8 cellular contexts compared by ENCODE assay signal in the genomic region with DNA sequence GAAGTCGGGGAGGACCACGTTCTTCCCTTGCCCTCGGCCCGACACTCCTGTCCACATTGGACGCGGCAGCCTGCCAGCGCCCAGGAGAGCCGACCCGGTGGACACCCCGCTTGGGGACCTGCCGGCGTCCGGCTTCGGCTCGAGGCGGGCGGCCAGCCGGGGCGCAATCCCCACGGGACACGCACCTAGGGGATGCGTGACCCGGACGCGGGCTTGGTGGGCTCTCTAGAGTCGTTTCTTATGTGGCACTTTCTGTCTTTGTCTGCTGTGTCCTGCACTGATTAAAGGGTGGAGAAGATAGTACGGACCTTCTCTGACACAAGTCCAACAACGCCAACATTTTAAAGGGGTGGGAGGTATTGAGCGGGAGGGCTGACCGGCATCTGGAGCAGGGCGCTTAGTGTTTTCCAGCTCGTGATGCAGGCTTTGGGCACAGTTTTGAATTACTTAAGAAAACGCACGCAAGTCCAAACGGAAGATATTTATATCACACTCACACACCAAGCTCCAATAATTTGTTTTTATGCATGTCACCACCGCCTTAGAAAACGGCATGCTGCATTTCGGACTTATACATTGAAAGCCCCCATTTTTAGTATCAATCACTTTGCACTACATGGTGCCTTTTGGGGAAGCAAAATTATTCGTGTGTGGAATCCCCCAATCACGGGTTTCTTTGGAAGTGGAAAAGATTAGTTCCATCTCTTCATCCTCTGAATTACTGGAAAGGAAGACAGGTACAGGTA. TPM values are rescaled to one million over a fixed set of nuclear protein-coding genes. Genes with fewer than 3 reads are reported as not detected.
DNase-seq lines count a peak whose midpoint lies in the region; ATAC-seq, FAIRE-seq and TF ChIP-seq lines count a peak whose summit lies in the region.

No MANE protein-coding gene starts in this region.

- DNase-seq in COLO668 (lab: John Stamatoyannopoulos, UW; ENCODE audit: unreplicated experiment) = peak; percentile 53
- DNase-seq in astrocyte (ENCODE audit: low read depth) = peak; percentile 16
- no peak for DNase-seq in kidney epithelial cell (ENCODE audit: low read depth)
- no peak for DNase-seq in stomach
- no peak for DNase-seq in middle frontal gyrus (ENCODE audit: extremely low spot score, low spot score)
- no peak for DNase-seq in GM10248 (ENCODE audit: extremely low spot score)

- H3K27me3 Mint-ChIP-seq in astrocyte (ENCODE audit: low read depth, unreplicated experiment) = peaks cover 76% of the 10 kb centered on the region

- peak overlapping the region; percentile 87 for H2AFZ ChIP-seq in astrocyte (ENCODE audit: low read depth, low read length)

- TF ChIP-seq EP300 in stomach (IDR thresholded peaks at IDR 0.05) = no peak

- peaks cover 4% of the 10 kb centered on the region for H3K36me3 Mint-ChIP-seq in astrocyte (ENCODE audit: low read depth, unreplicated experiment)

- peak overlapping the region; percentile 48 for H3K27ac Mint-ChIP-seq in astrocyte (ENCODE audit: unreplicated experiment)

- peaks cover 20% of the 10 kb centered on the region for H3K4me1 ChIP-seq in HUES64 (ENCODE audit: insufficient read depth, low read length)
- peaks cover 11% of the 10 kb centered on the region for H3K4me1 ChIP-seq in astrocyte (ENCODE audit: insufficient read depth, low read length)
- H3K4me1 ChIP-seq in stomach = peaks cover 10 to 34% (median 25%) of the 10 kb centered on the region in 4 donors

- peak overlapping the region; percentile 90 for H3K4me2 ChIP-seq in astrocyte (ENCODE audit: low read length)

- H3K36me3 ChIP-seq in HUES64 (ENCODE audit: insufficient read depth, low read length) = no peaks in the 10 kb centered on the region
- no peaks in the 10 kb centered on the region for H3K36me3 ChIP-seq in astrocyte (ENCODE audit: insufficient read depth, low read length)
- H3K36me3 ChIP-seq in kidney epithelial cell (ENCODE audit: control insufficient read depth, insufficient read depth, low read length) = no peaks in the 10 kb centered on the region
- no peaks in the 10 kb centered on the region for H3K36me3 ChIP-seq in stomach

- peak overlapping the region; percentile 61 for H3K4me3 ChIP-seq in HUES64 (ENCODE audit: low read length)
- peak overlapping the region; percentile 76 for H3K4me3 ChIP-seq in astrocyte (ENCODE audit: insufficient read depth, low read depth, low read length)
- H3K4me3 ChIP-seq in kidney epithelial cell (ENCODE audit: low read depth, low read length) = peak overlapping the region; percentile 73
- peak overlapping the region; percentile 61 to 83 (median 75) for H3K4me3 ChIP-seq in stomach

- no peak for TF ChIP-seq POLR2A in stomach (IDR thresholded peaks at IDR 0.05)

- H3K9me3 ChIP-seq in HUES64 (ENCODE audit: insufficient read depth, low read depth, low read length) = no peaks in the 10 kb centered on the region
- H3K9me3 ChIP-seq in astrocyte (ENCODE audit: insufficient read depth, low read depth, low read length) = peaks cover 4% of the 10 kb centered on the region
- peaks cover 0 to 19% (median 6%) of the 10 kb centered on the region in 4 donors for H3K9me3 ChIP-seq in stomach

- FAIRE-seq in astrocyte (lab: Jason Lieb, UNC) = no peak

- intact Hi-C loops in stomach (cut with DNase I; ENCODE audit: low total_unique reads) = no loop called here

- no peaks in the 10 kb centered on the region for H4K20me1 ChIP-seq in astrocyte (ENCODE audit: insufficient read depth, low read length)

- POLR2A ChIA-PET in GM10248 (lab: Yijun Ruan, JAX) = no interaction called here

- H3K9me3 Mint-ChIP-seq in astrocyte (ENCODE audit: unreplicated experiment) = peaks cover 16% of the 10 kb centered on the region

- no peaks in the 10 kb centered on the region for H3K79me2 ChIP-seq in astrocyte (ENCODE audit: insufficient read depth, low read length)

- H3K27ac ChIP-seq in HUES64 (ENCODE audit: low read depth, low read length) (no peak overlapping the region), astrocyte (ENCODE audit: low read depth, low read length) (no peak overlapping the region), stomach (peak overlapping the region; percentile 93 to 98 (median 94))

- CTCF ChIA-PET in GM10248 (lab: Yijun Ruan, JAX) = interaction anchor here (1.0 kb wide), 1 partner anchor 22 kb away, joined by 3 read pairs; no protein-coding TSS in a partner anchor

- 1% methylated on average over 40 of the region's 40 CpGs for WGBS in HUES64
- 4 to 5% (median 4%) methylated on average over 27 to 40 of the region's 40 CpGs for WGBS in stomach, 5 donors

- H3K4me3 Mint-ChIP-seq in astrocyte (ENCODE audit: unreplicated experiment) = peak overlapping the region; percentile 79

- TF ChIP-seq CTCF in astrocyte (IDR thresholded peaks at IDR 0.05; ENCODE audit: insufficient read depth, low read depth, low read length) (no peak), kidney epithelial cell (IDR thresholded peaks at IDR 0.05; ENCODE audit: insufficient read depth, low read length, poor library complexity, severe bottlenecking) (no peak), stomach (IDR thresholded peaks at IDR 0.05) (no peak), GM10248 (IDR thresholded peaks at IDR 0.05; ENCODE audit: control extremely low read depth, extremely low read depth, low read depth, missing control alignments) (no peak)

- H3K27me3 ChIP-seq in HUES64 (ENCODE audit: insufficient read depth, low read length) = peaks cover 100% of the 10 kb centered on the region
- H3K27me3 ChIP-seq in astrocyte (ENCODE audit: insufficient read depth, low read length) = peaks cover 84% of the 10 kb centered on the region
- H3K27me3 ChIP-seq in kidney epithelial cell (ENCODE audit: control insufficient read depth, insufficient read depth, low read length) = peaks cover 65% of the 10 kb centered on the region
- peaks cover 49 to 91% (median 74%) of the 10 kb centered on the region in 3 donors for H3K27me3 ChIP-seq in stomach

- no peak overlapping the region for H3K9ac ChIP-seq in HUES64 (ENCODE audit: low read depth, low read length)
- H3K9ac ChIP-seq in astrocyte (ENCODE audit: low read length) = peak overlapping the region; percentile 89

- peaks cover 3% of the 10 kb centered on the region for H3K4me1 Mint-ChIP-seq in astrocyte (ENCODE audit: low read depth, unreplicated experiment)

- peak; percentile 8 for ATAC-seq in GM19467 (IDR thresholded peaks at IDR 0.05; ENCODE audit: unreplicated experiment)

RNA-seq across cellular contexts. Expression of a gene that starts 3.9 kb away (rescaled TPM):
- 0.30 TPM for polyA plus RNA-seq in HUES64 (2013, experiment 1 of 2)
- polyA plus RNA-seq in HUES64 (2013, experiment 2 of 2) = 0.51 TPM
- total RNA-seq in astrocyte (not detected in 2 replicates), kidney epithelial cell (0.79 and 1.2 TPM in 2 replicates), stomach (not detected)
- polyA plus RNA-seq in stomach = not detected

RNA-seq across cellular contexts. Expression of a gene that starts 20.5 kb away (rescaled TPM):
- polyA plus RNA-seq in HUES64 (2013, experiment 1 of 2) = 8.6 TPM
- 11.0 TPM for polyA plus RNA-seq in HUES64 (2013, experiment 2 of 2)
- total RNA-seq in astrocyte (29.7 and 30.8 TPM in 2 replicates), kidney epithelial cell (54.6 and 60.5 TPM in 2 replicates), stomach (100 to 1,000 TPM in 2 of 5 donors, 10 to 100 TPM in 3; 18.8 to 228 (median 57.5) TPM)
- polyA plus RNA-seq in stomach = 10 to 100 TPM; 14.9 to 25.5 (median 25.1) TPM

RNA-seq across cellular contexts. Expression of a gene that starts 25.2 kb away (rescaled TPM):
- 3.1 TPM for polyA plus RNA-seq in HUES64 (2013, experiment 1 of 2)
- 7.7 TPM for polyA plus RNA-seq in HUES64 (2013, experiment 2 of 2)
- total RNA-seq in astrocyte (28.0 and 28.8 TPM in 2 replicates), kidney epithelial cell (48.1 and 92.4 TPM in 2 replicates), stomach (10 to 100 TPM in 3 of 5 donors, 1 to 10 TPM in 2; 4.1 to 38.0 (median 13.0) TPM)
- polyA plus RNA-seq in stomach = 10 to 100 TPM; 50.7 to 57.7 (median 51.2) TPM

Comparison
In these comparisons a context has a peak if more than half of its experiments do, and no peak if none do; other contexts are left out.
1. DNase-seq: peak in COLO668 (single experiment) and astrocyte (single experiment); none in kidney epithelial cell (single experiment), stomach (single experiment), middle frontal gyrus (single experiment) and GM10248 (single experiment).
2. H3K27ac ChIP-seq: peak in stomach (5 of 5); none in HUES64 (single experiment) and astrocyte (single experiment).
3. Peak in every context shown above with its lines, with median percentiles within 50 percentile points of each other: H3K4me3 ChIP-seq.